ENCODE assay signal across 13 cellular contexts in genomic region chr20:5680227-5680626, GRCh38.
"Had no signal": no experiment of that assay in that cellular context is flagged by ENCODE, and none has a peak within 500 bp of the region (broad histone marks: within the 10 kb centered on the region; RNA-seq: fewer than 3 reads in every experiment).

No MANE protein-coding gene starts in this region.

- H3K9me3 ChIP-seq: gastroesophageal sphincter, heart right ventricle, right lobe of liver, thoracic aorta, upper lobe of right lung had no signal

- H3K27ac ChIP-seq: gastroesophageal sphincter, heart right ventricle, right lobe of liver, thoracic aorta, upper lobe of right lung had no signal

- H3K27me3 ChIP-seq: gastroesophageal sphincter, heart right ventricle, right lobe of liver, upper lobe of right lung had no signal

- H3K36me3 ChIP-seq: gastroesophageal sphincter, heart right ventricle, right lobe of liver, thoracic aorta, upper lobe of right lung had no signal

- H3K4me1 ChIP-seq: gastroesophageal sphincter, right lobe of liver, upper lobe of right lung had no signal

- DNase-seq: activated CD4-positive, alpha-beta T cell treated with anti-CD3 and anti-CD28 coated beads, Interleukin-2, amount 50 U/mL, for 1 hour; activated CD8-positive, alpha-beta memory T cell treated with anti-CD3 and anti-CD28 coated beads for 24 hours; activated gamma-delta T cell treated with Interleukin-2 at 50 U/mL for 16 hours; amygdala; effector memory CD4-positive, alpha-beta T cell; heart right ventricle; left colon; right lobe of liver; upper lobe of right lung had no signal

- ATAC-seq: activated CD4-positive, CD25-positive, alpha-beta regulatory T cell treated with anti-CD3 and anti-CD28 coated beads, Interleukin-2, amount 50 U/mL, for 24 hours; gastroesophageal sphincter; heart right ventricle; left colon; upper lobe of right lung had no signal

- H3K4me3 ChIP-seq: gastroesophageal sphincter, heart right ventricle, lung, right lobe of liver, thoracic aorta, upper lobe of right lung had no signal
